In the genomic region with DNA sequence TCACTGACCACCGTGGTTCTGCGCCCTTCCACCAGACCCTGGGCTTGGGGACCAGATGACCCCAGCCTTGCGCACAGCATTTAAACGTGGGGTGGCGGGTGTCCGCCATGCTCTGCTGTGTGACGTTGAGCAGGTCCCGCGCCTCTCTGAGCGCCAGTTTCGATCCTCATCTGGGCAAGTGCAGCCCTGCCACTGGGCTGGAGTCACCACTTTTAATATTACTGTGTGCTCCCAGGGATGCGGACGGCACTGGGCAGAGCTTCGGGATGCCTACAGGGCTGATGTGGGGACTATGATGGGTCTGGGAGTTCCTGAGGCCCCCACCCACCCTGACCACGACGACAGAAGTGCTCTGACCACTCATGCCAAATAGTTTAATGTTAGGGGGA, we compare ENCODE assay signal across 6 cellular contexts. TPM values are rescaled to one million over a fixed set of nuclear protein-coding genes. Genes with fewer than 3 reads are reported as not detected.
DNase-seq lines count a peak whose midpoint lies in the region; TF ChIP-seq lines count a peak whose summit lies in the region.

No MANE protein-coding gene starts in this region.

- DNase-seq in adrenal gland (no peak), UCSD-AML1 (lab: John Stamatoyannopoulos, UW; ENCODE audit: unreplicated experiment) (no peak), NCI-H2196 treated with DMSO at 0.1 percent for 48 hours (lab: John Stamatoyannopoulos, UW; ENCODE audit: unreplicated experiment) (no peak), HCEC 1CT (no peak)

- no peak for TF ChIP-seq POLR2A in adrenal gland (IDR thresholded peaks at IDR 0.05)

- H3K4me1 ChIP-seq in ES-I3 (ENCODE audit: insufficient read depth, low read length) = peaks cover 5% of the 10 kb centered on the region; the same call in 1 of the 2 replicates
- H3K4me1 ChIP-seq in adrenal gland (replicated peaks in 1 of 2) = peaks cover 0 to 14% of the 10 kb centered on the region in 2 donors
- peaks cover 13% of the 10 kb centered on the region for H3K4me1 ChIP-seq in muscle layer of colon (ENCODE audit: insufficient read depth, low read length)

- no peaks in the 10 kb centered on the region for H3K9me3 ChIP-seq in ES-I3 (ENCODE audit: control insufficient read depth, insufficient read depth, low read length)
- H3K9me3 ChIP-seq in adrenal gland (replicated peaks in 1 of 3) = no peaks in the 10 kb centered on the region
- H3K9me3 ChIP-seq in muscle layer of colon (ENCODE audit: low read length) = no peaks in the 10 kb centered on the region

- H3K36me3 ChIP-seq in ES-I3 (ENCODE audit: insufficient read depth, low read length) = no peaks in the 10 kb centered on the region
- no peaks in the 10 kb centered on the region for H3K36me3 ChIP-seq in adrenal gland (replicated peaks in 1 of 2)
- H3K36me3 ChIP-seq in muscle layer of colon (ENCODE audit: insufficient read depth, low read length) = no peaks in the 10 kb centered on the region

- H3K9ac ChIP-seq in ES-I3 (ENCODE audit: low read depth, low read length) = peak overlapping the region; percentile 72; the same call in 1 of the 2 replicates
- H3K9ac ChIP-seq in muscle layer of colon (ENCODE audit: low read length) = peak overlapping the region; percentile 61

- H3K4me3 ChIP-seq in adrenal gland (peak overlapping the region in 2 of 4 donors; percentile 49 to 74), muscle layer of colon (ENCODE audit: low read depth in 1 of 2, low read length in 2 of 2) (peak overlapping the region; percentile 70 to 86)

- WGBS in adrenal gland, 4 donors = 48 to 62% (median 57%) methylated on average over 5 to 16 of the region's 16 CpGs

- no peak for TF ChIP-seq CTCF in adrenal gland (IDR thresholded peaks at IDR 0.05)

- no peaks in the 10 kb centered on the region for H3K27me3 ChIP-seq in adrenal gland
- H3K27me3 ChIP-seq in muscle layer of colon (ENCODE audit: control insufficient read depth in 1 of 2, insufficient read depth in 2 of 2, low read length in 2 of 2) = no peaks in the 10 kb centered on the region

- intact Hi-C loops in adrenal gland (cut with DNase I) = loop anchor here in 1 of 2 donors (10.0 kb wide), 1 partner anchor 174 kb away; no protein-coding TSS in a partner anchor

- H3K27ac ChIP-seq in adrenal gland (peak overlapping the region in 4 of 5 donors; percentile 41 to 98 (median 74)), muscle layer of colon (ENCODE audit: low read depth, low read length) (peak overlapping the region; percentile 83)

RNA-seq across cellular contexts. Expression of gene NUDT8, which starts 1.2 kb away (rescaled TPM):
- 10 to 100 TPM in 2 of 8 donors, 1 to 10 TPM in 6; 2.4 to 40.6 (median 7.9) TPM for total RNA-seq in adrenal gland
- 10 to 100 TPM in 1 of 3 donors, 1 to 10 TPM in 2; 1.9 to 14.0 (median 8.0) TPM for polyA plus RNA-seq in adrenal gland

RNA-seq across cellular contexts. Expression of gene TBX10, which starts 8.6 kb away (rescaled TPM):
- total RNA-seq in adrenal gland = not detected
- not detected for polyA plus RNA-seq in adrenal gland

RNA-seq across cellular contexts. Expression of gene ACY3, which starts 19.6 kb away (rescaled TPM):
- not detected for total RNA-seq in adrenal gland
- polyA plus RNA-seq in adrenal gland = under 1 TPM in 1 of 3 donors, not detected in 2; 0.32 TPM

RNA-seq across cellular contexts. Expression of gene NDUFV1, which starts 24.2 kb away (rescaled TPM):
- total RNA-seq in adrenal gland = 100 to 1,000 TPM; 176 to 439 (median 297) TPM
- 100 to 1,000 TPM in 2 of 3 donors, 10 to 100 TPM in 1; 84.2 to 231 (median 227) TPM for polyA plus RNA-seq in adrenal gland

RNA-seq across cellular contexts. Expression of gene ALDH3B2, which starts 43.5 kb away (rescaled TPM):
- not detected for total RNA-seq in adrenal gland
- polyA plus RNA-seq in adrenal gland = under 1 TPM in 1 of 3 donors, not detected in 2; 0.10 TPM
